In the genomic region with DNA sequence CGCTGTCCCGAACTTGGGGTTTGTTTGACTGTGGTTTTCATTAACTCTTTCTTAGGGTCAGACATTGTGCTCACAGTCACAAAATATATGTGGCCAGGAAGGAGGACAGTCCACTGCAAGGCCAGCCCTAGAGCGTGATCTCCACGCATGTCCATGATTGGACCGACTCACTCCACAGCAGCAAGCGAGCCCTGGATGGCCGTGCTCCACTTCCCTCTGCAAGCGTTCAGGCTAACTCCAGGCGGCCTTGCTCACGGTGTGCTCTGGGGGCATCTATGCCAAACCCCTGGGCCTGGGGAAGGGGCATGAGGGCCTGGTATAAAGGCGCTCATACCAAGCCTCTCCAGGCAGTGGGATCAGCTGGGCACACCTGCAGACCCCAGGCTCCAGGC, we compare ENCODE assay signal across 2 cellular contexts.
TF ChIP-seq lines count a peak whose summit lies in the region.

No MANE protein-coding gene starts in this region.

TF ChIP-seq in GM23338, 12 proteins besides CTCF, POLR2A, EP300 and RAD21 (continues in another document):
- no peak for TF ChIP-seq EZH2 (IDR thresholded peaks at IDR 0.05; ENCODE audit: low read depth, unreplicated experiment)
- TF ChIP-seq STAT1 (IDR thresholded peaks at IDR 0.05; ENCODE audit: unreplicated experiment): no peak
- TF ChIP-seq, protein P1, sequence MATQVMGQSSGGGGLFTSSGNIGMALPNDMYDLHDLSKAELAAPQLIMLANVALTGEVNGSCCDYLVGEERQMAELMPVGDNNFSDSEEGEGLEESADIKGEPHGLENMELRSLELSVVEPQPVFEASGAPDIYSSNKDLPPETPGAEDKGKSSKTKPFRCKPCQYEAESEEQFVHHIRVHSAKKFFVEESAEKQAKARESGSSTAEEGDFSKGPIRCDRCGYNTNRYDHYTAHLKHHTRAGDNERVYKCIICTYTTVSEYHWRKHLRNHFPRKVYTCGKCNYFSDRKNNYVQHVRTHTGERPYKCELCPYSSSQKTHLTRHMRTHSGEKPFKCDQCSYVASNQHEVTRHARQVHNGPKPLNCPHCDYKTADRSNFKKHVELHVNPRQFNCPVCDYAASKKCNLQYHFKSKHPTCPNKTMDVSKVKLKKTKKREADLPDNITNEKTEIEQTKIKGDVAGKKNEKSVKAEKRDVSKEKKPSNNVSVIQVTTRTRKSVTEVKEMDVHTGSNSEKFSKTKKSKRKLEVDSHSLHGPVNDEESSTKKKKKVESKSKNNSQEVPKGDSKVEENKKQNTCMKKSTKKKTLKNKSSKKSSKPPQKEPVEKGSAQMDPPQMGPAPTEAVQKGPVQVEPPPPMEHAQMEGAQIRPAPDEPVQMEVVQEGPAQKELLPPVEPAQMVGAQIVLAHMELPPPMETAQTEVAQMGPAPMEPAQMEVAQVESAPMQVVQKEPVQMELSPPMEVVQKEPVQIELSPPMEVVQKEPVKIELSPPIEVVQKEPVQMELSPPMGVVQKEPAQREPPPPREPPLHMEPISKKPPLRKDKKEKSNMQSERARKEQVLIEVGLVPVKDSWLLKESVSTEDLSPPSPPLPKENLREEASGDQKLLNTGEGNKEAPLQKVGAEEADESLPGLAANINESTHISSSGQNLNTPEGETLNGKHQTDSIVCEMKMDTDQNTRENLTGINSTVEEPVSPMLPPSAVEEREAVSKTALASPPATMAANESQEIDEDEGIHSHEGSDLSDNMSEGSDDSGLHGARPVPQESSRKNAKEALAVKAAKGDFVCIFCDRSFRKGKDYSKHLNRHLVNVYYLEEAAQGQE (IDR thresholded peaks at IDR 0.05; ENCODE audit: unreplicated experiment): no peak
- TF ChIP-seq JUNB (IDR thresholded peaks at IDR 0.05; ENCODE audit: unreplicated experiment): no peak
- TF ChIP-seq ZNF114 (CRISPR knock-in tag; IDR thresholded peaks at IDR 0.05): no peak
- TF ChIP-seq NANOG (IDR thresholded peaks at IDR 0.05; ENCODE audit: borderline replicate concordance): no peak
- TF ChIP-seq ETS1 (IDR thresholded peaks at IDR 0.05): no peak
- TF ChIP-seq, protein P2, sequence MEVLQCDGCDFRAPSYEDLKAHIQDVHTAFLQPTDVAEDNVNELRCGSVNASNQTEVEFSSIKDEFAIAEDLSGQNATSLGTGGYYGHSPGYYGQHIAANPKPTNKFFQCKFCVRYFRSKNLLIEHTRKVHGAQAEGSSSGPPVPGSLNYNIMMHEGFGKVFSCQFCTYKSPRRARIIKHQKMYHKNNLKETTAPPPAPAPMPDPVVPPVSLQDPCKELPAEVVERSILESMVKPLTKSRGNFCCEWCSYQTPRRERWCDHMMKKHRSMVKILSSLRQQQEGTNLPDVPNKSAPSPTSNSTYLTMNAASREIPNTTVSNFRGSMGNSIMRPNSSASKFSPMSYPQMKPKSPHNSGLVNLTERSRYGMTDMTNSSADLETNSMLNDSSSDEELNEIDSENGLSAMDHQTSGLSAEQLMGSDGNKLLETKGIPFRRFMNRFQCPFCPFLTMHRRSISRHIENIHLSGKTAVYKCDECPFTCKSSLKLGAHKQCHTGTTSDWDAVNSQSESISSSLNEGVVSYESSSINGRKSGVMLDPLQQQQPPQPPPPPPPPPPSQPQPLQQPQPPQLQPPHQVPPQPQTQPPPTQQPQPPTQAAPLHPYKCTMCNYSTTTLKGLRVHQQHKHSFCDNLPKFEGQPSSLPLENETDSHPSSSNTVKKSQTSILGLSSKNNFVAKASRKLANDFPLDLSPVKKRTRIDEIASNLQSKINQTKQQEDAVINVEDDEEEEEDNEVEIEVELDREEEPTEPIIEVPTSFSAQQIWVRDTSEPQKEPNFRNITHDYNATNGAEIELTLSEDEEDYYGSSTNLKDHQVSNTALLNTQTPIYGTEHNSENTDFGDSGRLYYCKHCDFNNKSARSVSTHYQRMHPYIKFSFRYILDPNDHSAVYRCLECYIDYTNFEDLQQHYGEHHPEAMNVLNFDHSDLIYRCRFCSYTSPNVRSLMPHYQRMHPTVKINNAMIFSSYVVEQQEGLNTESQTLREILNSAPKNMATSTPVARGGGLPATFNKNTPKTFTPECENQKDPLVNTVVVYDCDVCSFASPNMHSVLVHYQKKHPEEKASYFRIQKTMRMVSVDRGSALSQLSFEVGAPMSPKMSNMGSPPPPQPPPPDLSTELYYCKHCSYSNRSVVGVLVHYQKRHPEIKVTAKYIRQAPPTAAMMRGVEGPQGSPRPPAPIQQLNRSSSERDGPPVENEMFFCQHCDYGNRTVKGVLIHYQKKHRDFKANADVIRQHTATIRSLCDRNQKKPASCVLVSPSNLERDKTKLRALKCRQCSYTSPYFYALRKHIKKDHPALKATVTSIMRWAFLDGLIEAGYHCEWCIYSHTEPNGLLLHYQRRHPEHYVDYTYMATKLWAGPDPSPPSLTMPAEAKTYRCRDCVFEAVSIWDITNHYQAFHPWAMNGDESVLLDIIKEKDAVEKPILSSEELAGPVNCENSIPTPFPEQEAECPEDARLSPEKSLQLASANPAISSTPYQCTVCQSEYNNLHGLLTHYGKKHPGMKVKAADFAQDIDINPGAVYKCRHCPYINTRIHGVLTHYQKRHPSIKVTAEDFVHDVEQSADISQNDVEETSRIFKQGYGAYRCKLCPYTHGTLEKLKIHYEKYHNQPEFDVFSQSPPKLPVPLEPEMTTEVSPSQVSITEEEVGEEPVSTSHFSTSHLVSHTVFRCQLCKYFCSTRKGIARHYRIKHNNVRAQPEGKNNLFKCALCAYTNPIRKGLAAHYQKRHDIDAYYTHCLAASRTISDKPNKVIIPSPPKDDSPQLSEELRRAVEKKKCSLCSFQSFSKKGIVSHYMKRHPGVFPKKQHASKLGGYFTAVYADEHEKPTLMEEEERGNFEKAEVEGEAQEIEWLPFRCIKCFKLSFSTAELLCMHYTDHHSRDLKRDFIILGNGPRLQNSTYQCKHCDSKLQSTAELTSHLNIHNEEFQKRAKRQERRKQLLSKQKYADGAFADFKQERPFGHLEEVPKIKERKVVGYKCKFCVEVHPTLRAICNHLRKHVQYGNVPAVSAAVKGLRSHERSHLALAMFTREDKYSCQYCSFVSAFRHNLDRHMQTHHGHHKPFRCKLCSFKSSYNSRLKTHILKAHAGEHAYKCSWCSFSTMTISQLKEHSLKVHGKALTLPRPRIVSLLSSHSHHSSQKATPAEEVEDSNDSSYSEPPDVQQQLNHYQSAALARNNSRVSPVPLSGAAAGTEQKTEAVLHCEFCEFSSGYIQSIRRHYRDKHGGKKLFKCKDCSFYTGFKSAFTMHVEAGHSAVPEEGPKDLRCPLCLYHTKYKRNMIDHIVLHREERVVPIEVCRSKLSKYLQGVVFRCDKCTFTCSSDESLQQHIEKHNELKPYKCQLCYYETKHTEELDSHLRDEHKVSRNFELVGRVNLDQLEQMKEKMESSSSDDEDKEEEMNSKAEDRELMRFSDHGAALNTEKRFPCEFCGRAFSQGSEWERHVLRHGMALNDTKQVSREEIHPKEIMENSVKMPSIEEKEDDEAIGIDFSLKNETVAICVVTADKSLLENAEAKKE (CRISPR knock-in tag; IDR thresholded peaks at IDR 0.05): no peak
- TF ChIP-seq POLR2AphosphoS5 (IDR thresholded peaks at IDR 0.05; ENCODE audit: low read depth): no peak
- TF ChIP-seq CREB1 (CRISPR knock-in tag; IDR thresholded peaks at IDR 0.05; ENCODE audit: low read depth): no peak

TF ChIP-seq in HEK293T, 16 proteins besides CTCF, POLR2A, EP300 and RAD21:
- no peak for TF ChIP-seq NFRKB (IDR thresholded peaks at IDR 0.05)
- TF ChIP-seq BHLHE40 (IDR thresholded peaks at IDR 0.05; ENCODE audit: borderline replicate concordance): no peak
- TF ChIP-seq FOXK2 (IDR thresholded peaks at IDR 0.05): no peak
- TF ChIP-seq LEF1 (IDR thresholded peaks at IDR 0.05; ENCODE audit: borderline replicate concordance): no peak
- TF ChIP-seq SP1 (IDR thresholded peaks at IDR 0.05): no peak
- TF ChIP-seq CTBP1 (IDR thresholded peaks at IDR 0.05; ENCODE audit: borderline replicate concordance): no peak
- no peak for TF ChIP-seq PKNOX1 (IDR thresholded peaks at IDR 0.05)
- TF ChIP-seq FOXM1 (IDR thresholded peaks at IDR 0.05; ENCODE audit: borderline replicate concordance): no peak
- no peak for TF ChIP-seq HDGF (IDR thresholded peaks at IDR 0.05; ENCODE audit: borderline replicate concordance)
- TF ChIP-seq ZNF384 (IDR thresholded peaks at IDR 0.05): no peak
- no peak for TF ChIP-seq TARDBP (IDR thresholded peaks at IDR 0.05)
- TF ChIP-seq ELF4 (IDR thresholded peaks at IDR 0.05): no peak
- TF ChIP-seq ARNT (IDR thresholded peaks at IDR 0.05): no peak
- no peak for TF ChIP-seq L3MBTL2 (conservative IDR thresholded peaks at IDR 0.05)
- TF ChIP-seq FOXA1 (IDR thresholded peaks at IDR 0.05): no peak
